ENCODE assay signal across 16 cellular contexts in genomic region chr11:116887909-116888556, GRCh38. TPM values are rescaled to one million over a fixed set of nuclear protein-coding genes. Genes with fewer than 3 reads are reported as not detected.
DNase-seq lines count a peak whose midpoint lies in the region; ATAC-seq and TF ChIP-seq lines count a peak whose summit lies in the region.
"Had no signal": no experiment of that assay in that cellular context is flagged by ENCODE, and none has a peak within 500 bp of the region (broad histone marks: within the 10 kb centered on the region; RNA-seq: fewer than 3 reads in every experiment).

No MANE protein-coding gene starts in this region.

- no peaks in the 10 kb centered on the region for H4K20me1 ChIP-seq in SK-N-SH (ENCODE audit: insufficient read depth)

- peaks cover 5% of the 10 kb centered on the region for H3K4me1 Mint-ChIP-seq in memory B cell

- no peak for TF ChIP-seq RAD21 in SK-N-SH (IDR thresholded peaks at IDR 0.05; ENCODE audit: low read length)

- no peak for TF ChIP-seq POLR2A in thyroid gland (IDR thresholded peaks at IDR 0.05)

- H2AFZ ChIP-seq in SK-N-SH (ENCODE audit: low read depth), result no peak overlapping the region

- H3K79me2 ChIP-seq in SK-N-SH (ENCODE audit: insufficient read depth), result no peaks in the 10 kb centered on the region

- no peak overlapping the region for H3K4me2 ChIP-seq in SK-N-SH

- H3K27ac ChIP-seq in SK-N-SH (ENCODE audit: low read depth in 2 of 2, low read length in 1 of 2) (peak overlapping the region; percentile 7 to 17; a peak in 2 of 4 replicates), coronary artery (peak overlapping the region; percentile 40 to 57), thyroid gland (peak overlapping the region in 2 of 3 donors; percentile 32 to 67)
- H3K27ac ChIP-seq: psoas muscle had no signal

- H3K9ac ChIP-seq in SK-N-SH, result no peak overlapping the region

- POLR2A ChIA-PET in SK-N-SH (lab: Yijun Ruan, JAX), result interaction anchor here (0.6 kb wide), 1 partner anchor 26 kb away, joined by 3 read pairs; no protein-coding TSS in a partner anchor

- H3K9me3 Mint-ChIP-seq in memory B cell, result no peaks in the 10 kb centered on the region

- 97% methylated on average over 6 of the region's 6 CpGs for WGBS in SK-N-SH (ENCODE audit: low lambda C conversion rate)
- WGBS in thyroid gland, 2 donors, result 83 to 86% methylated on average over 6 of the region's 6 CpGs

- DNase-seq in SK-N-SH (no peak), coronary artery (ENCODE audit: low spot score) (no peak), memory B cell (ENCODE audit: low spot score in 2 of 2) (no peak), thyroid gland (no peak), NCI-H510A treated with DMSO at 0.1 percent for 48 hours (lab: John Stamatoyannopoulos, UW) (no peak)
- no peak for DNase-seq in stimulated activated CD8-positive, alpha-beta memory T cell treated with anti-CD3 and anti-CD28 coated beads, Interleukin-4, amount 100 ng/mL, for 48 hours
- DNase-seq: activated gamma-delta T cell; midbrain; NCI-H1105 treated with DMSO at 0.1 percent for 48 hours; psoas muscle; stimulated activated CD4-positive, alpha-beta T cell treated with anti-CD3 and anti-CD28 coated beads, Interleukin-4, amount 100 ng/mL, for 24 hours; stimulated activated naive CD4-positive, alpha-beta T cell treated with Interleukin-2 at 50 U/mL for 16 hours had no signal

- no peak overlapping the region for H3K4me3 Mint-ChIP-seq in memory B cell

- CTCF ChIA-PET in SK-N-SH (lab: Yijun Ruan, JAX), result interaction anchor here (0.6 to 4.2 kb wide), 6 partner anchors 8 to 339 kb away, joined by 3 to 27 read pairs (median 4); partner anchors contain the start of gene APOA5

- H3K4me3 ChIP-seq in SK-N-SH (ENCODE audit: low read depth in 2 of 2, low read length in 1 of 2), result no peak overlapping the region
- H3K4me3 ChIP-seq in coronary artery, result no peak overlapping the region
- no peak overlapping the region for H3K4me3 ChIP-seq in thyroid gland (replicated peaks in 1 of 3)
- H3K4me3 ChIP-seq: psoas muscle had no signal

- H3K9me3 ChIP-seq in SK-N-SH, result no peaks in the 10 kb centered on the region
- no peaks in the 10 kb centered on the region for H3K9me3 ChIP-seq in thyroid gland
- H3K9me3 ChIP-seq: psoas muscle had no signal

- peaks cover 14% of the 10 kb centered on the region for H3K36me3 Mint-ChIP-seq in memory B cell

- H3K4me1 ChIP-seq in SK-N-SH (ENCODE audit: control insufficient read depth in 1 of 2, insufficient read depth in 2 of 2, low read depth in 1 of 2, low read length in 1 of 2) (peaks cover 0 to 7% of the 10 kb centered on the region in 2 experiments; a peak in 3 of 4 replicates), thyroid gland (peaks cover under 1 to 21% of the 10 kb centered on the region in 2 donors)

- intact Hi-C loops in thyroid gland (cut with DNase I), result no loop called here

- no peaks in the 10 kb centered on the region for H3K27me3 ChIP-seq in SK-N-SH (ENCODE audit: insufficient read depth)
- H3K27me3 ChIP-seq in thyroid gland, result no peaks in the 10 kb centered on the region

- no peaks in the 10 kb centered on the region for H3K9me2 ChIP-seq in SK-N-SH

- peak overlapping the region; percentile 35 for H3K27ac Mint-ChIP-seq in memory B cell

- H3F3A ChIP-seq in SK-N-SH (replicated peaks; ENCODE audit: insufficient read depth), result peaks cover 2% of the 10 kb centered on the region

- no peak for TF ChIP-seq EP300 in SK-N-SH (IDR thresholded peaks at IDR 0.05; ENCODE audit: borderline replicate concordance in 1 of 2, low read depth in 1 of 2, low read length in 1 of 2)

- ATAC-seq in memory B cell (ENCODE audit: low read depth), result no peak
- no peak for ATAC-seq in HG02610 (IDR thresholded peaks at IDR 0.05; ENCODE audit: unreplicated experiment)
- ATAC-seq: esophagus mucosa, psoas muscle had no signal

- TF ChIP-seq CTCF in SK-N-SH (IDR thresholded peaks at IDR 0.05) (no peak), coronary artery (IDR thresholded peaks at IDR 0.05) (no peak), thyroid gland (IDR thresholded peaks at IDR 0.05) (no peak)

- H3K27me3 Mint-ChIP-seq in memory B cell, result no peaks in the 10 kb centered on the region

- H3K36me3 ChIP-seq in SK-N-SH (replicated peaks in 1 of 2; ENCODE audit: control insufficient read depth in 1 of 2, insufficient read depth in 2 of 2, low read length in 1 of 2), result peaks cover 3 to 6% of the 10 kb centered on the region in 2 experiments
- no peaks in the 10 kb centered on the region for H3K36me3 ChIP-seq in thyroid gland

TF ChIP-seq in SK-N-SH, 30 proteins besides CTCF, POLR2A, EP300 and RAD21:
- no peak for TF ChIP-seq RXRA (IDR thresholded peaks at IDR 0.05; ENCODE audit: borderline replicate concordance, low read depth)

RNA-seq across cellular contexts. Expression of gene APOA1, which starts 50.6 kb away (rescaled TPM):
- polyA plus RNA-seq in SK-N-SH (2012; rRNA removed), result 0.20 TPM in 1 of 2 replicates, not detected in the other
- polyA plus RNA-seq in SK-N-SH (2012; cell fraction: cytosol; rRNA removed), result 0.05 TPM in 1 of 2 replicates, not detected in the other
- polyA plus RNA-seq in SK-N-SH (2012; cell fraction: nucleus; rRNA removed), result 0.06 and 0.36 TPM in 2 replicates
- total RNA-seq in thyroid gland, result 10 to 100 TPM in 1 of 4 donors, 1 to 10 TPM in 3; 2.2 to 23.2 (median 8.3) TPM
- total RNA-seq: NCI-H460 had no signal

RNA-seq across cellular contexts. Expression of gene APOC3, which starts 58.3 kb away (rescaled TPM):
- polyA plus RNA-seq in SK-N-SH (2012; rRNA removed), result not detected in 2 replicates
- polyA plus RNA-seq in SK-N-SH (2012; cell fraction: cytosol; rRNA removed), result 8.5 TPM in 1 of 2 replicates, not detected in the other
- polyA plus RNA-seq in SK-N-SH (2012; cell fraction: nucleus; rRNA removed), result 0.51 TPM in 1 of 2 replicates, not detected in the other
- not detected for total RNA-seq in thyroid gland
- total RNA-seq: NCI-H460; T-helper 2 cell treated with Interferon-gamma antibody and Interleukin-4, amounts not matched to agents 100 ng/mL and 5 ng/mL, for 36 hours had no signal
